ENCODE assay signal across 10 cellular contexts in genomic region chr7:7201583-7202374, GRCh38. TPM values are rescaled to one million over a fixed set of nuclear protein-coding genes. Genes with fewer than 3 reads are reported as not detected.
A peak's percentile ranks its signal among the peaks of the same experiment; 100 is the strongest.
DNase-seq lines count a peak whose midpoint lies in the region; ATAC-seq and TF ChIP-seq lines count a peak whose summit lies in the region.
"Had no signal": no experiment of that assay in that cellular context is flagged by ENCODE, and none has a peak within 500 bp of the region (broad histone marks: within the 10 kb centered on the region; RNA-seq: fewer than 3 reads in every experiment).

No MANE protein-coding gene starts in this region.

- TF ChIP-seq CTCF in RWPE2 (IDR thresholded peaks at IDR 0.05; ENCODE audit: poor library complexity, severe bottlenecking) = no peak
- TF ChIP-seq CTCF in colonic mucosa (IDR thresholded peaks at IDR 0.05) = no peak
- no peak for TF ChIP-seq CTCF in spleen (IDR thresholded peaks at IDR 0.05 in 8 of 11, conservative IDR thresholded peaks at IDR 0.05 in 3 of 11)

- H3K9ac ChIP-seq in colonic mucosa (ENCODE audit: low read depth in 2 of 2, low read length in 2 of 2) = peak overlapping the region in 1 of 2 donors; percentile 2

- no peaks in the 10 kb centered on the region for H3K27me3 ChIP-seq in RWPE2 (ENCODE audit: insufficient read depth, poor library complexity, severe bottlenecking)
- H3K27me3 ChIP-seq in colonic mucosa = no peaks in the 10 kb centered on the region
- H3K27me3 ChIP-seq in spleen (replicated peaks in 1 of 7) = no peaks in the 10 kb centered on the region
- H3K27me3 ChIP-seq: right lobe of liver had no signal

- peaks cover 8% of the 10 kb centered on the region for H3K4me1 ChIP-seq in RWPE2 (ENCODE audit: insufficient read depth, poor library complexity, severe bottlenecking)
- peaks cover 7% of the 10 kb centered on the region for H3K4me1 ChIP-seq in colonic mucosa
- peaks cover 20 to 62% (median 42%) of the 10 kb centered on the region in 6 donors for H3K4me1 ChIP-seq in spleen
- H3K4me1 ChIP-seq: A549, right lobe of liver had no signal

- DNase-seq in NCI-H1417 (lab: John Stamatoyannopoulos, UW) (peak in 2 of 3 experiments; percentile 33 to 61), NCI-H1417 treated with DMSO at 0.1 percent for 48 hours (lab: John Stamatoyannopoulos, UW) (no peak), RWPE2 (ENCODE audit: low spot score) (no peak), colonic mucosa (peak; percentile 68), spleen (peak; percentile 84), AML-193 (lab: John Stamatoyannopoulos, UW) (no peak), hippocampal formation (lab: John Stamatoyannopoulos, UW) (no peak)
- DNase-seq: right lobe of liver had no signal

- H3K36me3 ChIP-seq in RWPE2 (ENCODE audit: low read depth) = no peaks in the 10 kb centered on the region
- H3K36me3 ChIP-seq in colonic mucosa = no peaks in the 10 kb centered on the region
- peaks cover 0 to 3% (median 0%) of the 10 kb centered on the region in 6 donors for H3K36me3 ChIP-seq in spleen
- H3K36me3 ChIP-seq: right lobe of liver had no signal

- intact Hi-C loops in colonic mucosa (cut with DNase I) (no loop called here), spleen (cut with DNase I; ENCODE audit: low total_unique reads) (no loop called here)

- no peak for TF ChIP-seq POLR2A in spleen (IDR thresholded peaks at IDR 0.05)

- H3K9me3 ChIP-seq in RWPE2 (ENCODE audit: severe bottlenecking) (peaks cover 5% of the 10 kb centered on the region), colonic mucosa (no peaks in the 10 kb centered on the region), spleen (peaks cover 0 to 23% (median 12%) of the 10 kb centered on the region in 8 donors)
- H3K9me3 ChIP-seq: right lobe of liver had no signal

- ATAC-seq in HG02973 (IDR thresholded peaks at IDR 0.05; ENCODE audit: unreplicated experiment) (peak; percentile 97), RWPE2 (ENCODE audit: low read depth) (peak; percentile 57)
- ATAC-seq: A549 had no signal

- H3K27ac ChIP-seq in RWPE2 (ENCODE audit: poor library complexity, severe bottlenecking) (peak overlapping the region; percentile 29), colonic mucosa (peak overlapping the region; percentile 45), spleen (peak overlapping the region in 7 of 8 donors; percentile 7 to 76 (median 54))
- H3K27ac ChIP-seq: A549, right lobe of liver had no signal

- 61 to 67% (median 65%) methylated on average over 13 to 15 of the region's 15 CpGs for WGBS in spleen, 5 donors

- no peak overlapping the region for H3K4me3 ChIP-seq in RWPE2 (ENCODE audit: severe bottlenecking)
- no peak overlapping the region for H3K4me3 ChIP-seq in colonic mucosa
- H3K4me3 ChIP-seq in spleen = peak overlapping the region in 1 of 8 donors; percentile 17
- H3K4me3 ChIP-seq: A549, right lobe of liver had no signal

RNA-seq across cellular contexts. Expression of gene C1GALT1, which starts 19.4 kb away (rescaled TPM):
- total RNA-seq in colonic mucosa (10 to 100 TPM; 33.9 to 39.4 TPM), spleen (10 to 100 TPM; 36.9 to 61.2 (median 43.3) TPM)
- polyA plus RNA-seq in spleen = 1 to 10 TPM; 6.9 to 9.2 (median 7.9) TPM

Comparison
In these comparisons a context has a peak if more than half of its experiments do, and no peak if none do; other contexts are left out.
1. DNase-seq: peak in NCI-H1417 (2 of 3), colonic mucosa (single experiment) and spleen (single experiment); none in NCI-H1417 treated with DMSO at 0.1 percent for 48 hours (single experiment), RWPE2 (single experiment), AML-193 (0 of 2) and hippocampal formation (0 of 2).
2. Peak in every context shown above with its lines, with median percentiles within 50 percentile points of each other: H3K27ac ChIP-seq.